1 cellular context compared by ENCODE assay signal in genomic region chr1:244970661-244971523, GRCh38.
TF ChIP-seq lines count a peak whose summit lies in the region.

No MANE protein-coding gene starts in this region.

TF ChIP-seq in HepG2, 621 proteins besides CTCF, POLR2A, EP300 and RAD21 (continued from another document and continues in another):
- TF ChIP-seq USF2 (IDR thresholded peaks at IDR 0.05; ENCODE audit: low read depth, low read length) (no peak), USF2 (CRISPR knock-in tag; IDR thresholded peaks at IDR 0.05; ENCODE audit: borderline replicate concordance) (no peak), ZNF549 (CRISPR knock-in tag; IDR thresholded peaks at IDR 0.05) (no peak), ZNF800 (CRISPR knock-in tag; IDR thresholded peaks at IDR 0.05) (no peak), ZKSCAN1 (IDR thresholded peaks at IDR 0.05; ENCODE audit: low read length) (no peak), ZNF432 (CRISPR knock-in tag; IDR thresholded peaks at IDR 0.05; ENCODE audit: borderline replicate concordance) (no peak), SMAD9 (CRISPR knock-in tag; IDR thresholded peaks at IDR 0.05) (no peak), ZBTB39 (CRISPR knock-in tag; IDR thresholded peaks at IDR 0.05) (no peak), ZHX2 (IDR thresholded peaks at IDR 0.05; ENCODE audit: low read depth) (peak; percentile 99), ZHX2 (CRISPR knock-in tag; IDR thresholded peaks at IDR 0.05; ENCODE audit: borderline replicate concordance) (no peak), ZNF232 (CRISPR knock-in tag; IDR thresholded peaks at IDR 0.05; ENCODE audit: borderline replicate concordance) (no peak), ZNF878 (CRISPR knock-in tag; IDR thresholded peaks at IDR 0.05) (0 out of 2 replicates have a peak, but pooled peaks have one; percentile 15), POLR2AphosphoS2 (IDR thresholded peaks at IDR 0.05; ENCODE audit: low read depth, low read length) (no peak), ZNF570 (CRISPR knock-in tag; IDR thresholded peaks at IDR 0.05; ENCODE audit: borderline replicate concordance) (no peak), SMYD3 (CRISPR knock-in tag; IDR thresholded peaks at IDR 0.05) (no peak), AKAP8 (CRISPR knock-in tag; IDR thresholded peaks at IDR 0.05) (no peak), POGZ (CRISPR knock-in tag; IDR thresholded peaks at IDR 0.05) (peak; percentile 78; the same call in 1 of the 2 replicates), HINFP (CRISPR knock-in tag; IDR thresholded peaks at IDR 0.05; ENCODE audit: low read depth) (peak; percentile 33; the same call in 1 of the 2 replicates), NR2C2 (CRISPR knock-in tag; IDR thresholded peaks at IDR 0.05; ENCODE audit: borderline replicate concordance) (peak; percentile 66), PHF21A (CRISPR knock-in tag; IDR thresholded peaks at IDR 0.05) (0 out of 2 replicates have a peak, but pooled peaks have one; percentile 62), ZKSCAN8 (CRISPR knock-in tag; IDR thresholded peaks at IDR 0.05; ENCODE audit: borderline replicate concordance) (no peak), HHEX (CRISPR knock-in tag; IDR thresholded peaks at IDR 0.05) (no peak), ZSCAN22 (CRISPR knock-in tag; IDR thresholded peaks at IDR 0.05) (no peak), ZBTB25 (CRISPR knock-in tag; IDR thresholded peaks at IDR 0.05) (peak; percentile 83; the same call in 1 of the 2 replicates), GMEB1 (CRISPR knock-in tag; IDR thresholded peaks at IDR 0.05; ENCODE audit: borderline replicate concordance) (peak; percentile 64), ATF4 (CRISPR knock-in tag; IDR thresholded peaks at IDR 0.05) (peak in 1 of 2 experiments; percentile 45; a peak in 2 of 4 replicates), ZNF329 (CRISPR knock-in tag; IDR thresholded peaks at IDR 0.05; ENCODE audit: low read depth) (no peak), WIZ (CRISPR knock-in tag; IDR thresholded peaks at IDR 0.05) (peak; percentile 43; the same call in 1 of the 2 replicates), KDM1A (CRISPR knock-in tag; IDR thresholded peaks at IDR 0.05) (no peak), ZNF768 (CRISPR knock-in tag; IDR thresholded peaks at IDR 0.05) (peak; percentile 50; the same call in 1 of the 2 replicates), ZNF512B (CRISPR knock-in tag; IDR thresholded peaks at IDR 0.05; ENCODE audit: borderline replicate concordance) (no peak), ZBTB14 (CRISPR knock-in tag; IDR thresholded peaks at IDR 0.05) (peak; percentile 42), SAFB2 (CRISPR knock-in tag; IDR thresholded peaks at IDR 0.05; ENCODE audit: borderline replicate concordance, low read depth) (0 out of 2 replicates have a peak, but pooled peaks have one; percentile 72), NR0B2 (CRISPR knock-in tag; IDR thresholded peaks at IDR 0.05) (no peak; the same call in 1 of the 2 replicates)
